In genomic region chr11:27473017-27473406, GRCh38 we compare ENCODE assay signal across 7 cellular contexts. TPM values are rescaled to one million over a fixed set of nuclear protein-coding genes. Genes with fewer than 3 reads are reported as not detected.
DNase-seq lines count a peak whose midpoint lies in the region; ATAC-seq lines count a peak whose summit lies in the region.

No MANE protein-coding gene starts in this region.

- H3K4me1 Mint-ChIP-seq in activated naive CD8-positive, alpha-beta T cell treated with anti-CD3 and anti-CD28 coated beads, Interleukin-2, amount 10 ng/mL, durations not matched to agents 7 days and 5 days = peaks cover 5% of the 10 kb centered on the region

- no peaks in the 10 kb centered on the region for H3K9me3 Mint-ChIP-seq in activated naive CD8-positive, alpha-beta T cell treated with anti-CD3 and anti-CD28 coated beads, Interleukin-2, amount 10 ng/mL, durations not matched to agents 7 days and 5 days

- no peaks in the 10 kb centered on the region for H3K79me2 ChIP-seq in Karpas-422 (ENCODE audit: low read length)

- POLR2A ChIA-PET in activated naive CD8-positive, alpha-beta T cell treated with anti-CD3 and anti-CD28 coated beads, Interleukin-2, amount 10 ng/mL, durations not matched to agents 7 days and 5 days (lab: Charles Lee) = no interaction called here

- H3K27me3 Mint-ChIP-seq in activated naive CD8-positive, alpha-beta T cell treated with anti-CD3 and anti-CD28 coated beads, Interleukin-2, amount 10 ng/mL, durations not matched to agents 7 days and 5 days = peaks cover 58% of the 10 kb centered on the region

- ATAC-seq in activated naive CD8-positive, alpha-beta T cell treated with anti-CD3 and anti-CD28 coated beads, Interleukin-2, amount 10 ng/mL, durations not matched to agents 7 days and 5 days (ENCODE audit: low read depth) = no peak
- ATAC-seq in GM21529 (IDR thresholded peaks at IDR 0.05; ENCODE audit: unreplicated experiment) = no peak

- H3K4me2 ChIP-seq in Karpas-422 (ENCODE audit: low read depth, low read length, poor library complexity, severe bottlenecking) = no peak overlapping the region

- no peaks in the 10 kb centered on the region for H3K9me2 ChIP-seq in Karpas-422 (replicated peaks; ENCODE audit: insufficient read depth, low read length)

- H3K4me3 ChIP-seq in iPS-18a (ENCODE audit: low read length) = peak overlapping the region; percentile 38
- peak overlapping the region in 6 of 7 experiments; percentile 65 to 91 (median 80) for H3K4me3 ChIP-seq in skin epidermis
- H3K4me3 ChIP-seq in Karpas-422 (ENCODE audit: low read length) = no peak overlapping the region

- DNase-seq in HT-29 (ENCODE audit: low spot score) = peak; percentile 59
- DNase-seq in activated naive CD8-positive, alpha-beta T cell treated with anti-CD3 and anti-CD28 coated beads, Interleukin-2, amount 10 ng/mL, durations not matched to agents 7 days and 5 days = no peak
- DNase-seq in stimulated activated CD4-positive, alpha-beta T cell treated with anti-CD3 and anti-CD28 coated beads, Interleukin-12 subunit alpha, Interleukin-12 subunit beta, amount 100 ng/mL, for 4 hours = no peak
- no peak for DNase-seq in Karpas-422

- no peaks in the 10 kb centered on the region for H3K36me3 ChIP-seq in iPS-18a (ENCODE audit: control insufficient read depth, low read depth, low read length)
- H3K36me3 ChIP-seq in Karpas-422 (ENCODE audit: insufficient read depth, low read length) = no peaks in the 10 kb centered on the region

- no peak overlapping the region for H3K9ac ChIP-seq in iPS-18a (ENCODE audit: low read length)
- H3K9ac ChIP-seq in Karpas-422 (ENCODE audit: low read length) = no peak overlapping the region

- H3K4me1 ChIP-seq in iPS-18a (ENCODE audit: control insufficient read depth, low read depth, low read length) (peaks cover 21% of the 10 kb centered on the region), Karpas-422 (ENCODE audit: low read length) (no peaks in the 10 kb centered on the region; the same call in 1 of the 2 replicates)

- no peaks in the 10 kb centered on the region for H4K20me1 ChIP-seq in Karpas-422 (ENCODE audit: insufficient read depth, low read depth, low read length)

- no peak overlapping the region for H3K27ac ChIP-seq in iPS-18a (ENCODE audit: low read length)
- H3K27ac ChIP-seq in skin epidermis = peak overlapping the region in 5 of 21 experiments; percentile 11 to 92 (median 27)
- no peak overlapping the region for H3K27ac ChIP-seq in Karpas-422 (ENCODE audit: low read length)

- H3K27me3 ChIP-seq in iPS-18a (ENCODE audit: control insufficient read depth, insufficient read depth, low read length) (no peaks in the 10 kb centered on the region), Karpas-422 (ENCODE audit: low read length) (no peaks in the 10 kb centered on the region)

- no peak overlapping the region for H2AFZ ChIP-seq in Karpas-422 (ENCODE audit: low read length)

- H3K4me3 Mint-ChIP-seq in activated naive CD8-positive, alpha-beta T cell treated with anti-CD3 and anti-CD28 coated beads, Interleukin-2, amount 10 ng/mL, durations not matched to agents 7 days and 5 days = peak overlapping the region; percentile 81

- H3K27ac Mint-ChIP-seq in activated naive CD8-positive, alpha-beta T cell treated with anti-CD3 and anti-CD28 coated beads, Interleukin-2, amount 10 ng/mL, durations not matched to agents 7 days and 5 days = no peak overlapping the region

- H3K9me3 ChIP-seq in iPS-18a (ENCODE audit: control insufficient read depth, low read depth, low read length) (no peaks in the 10 kb centered on the region), Karpas-422 (ENCODE audit: low read length) (no peaks in the 10 kb centered on the region)

- H3K36me3 Mint-ChIP-seq in activated naive CD8-positive, alpha-beta T cell treated with anti-CD3 and anti-CD28 coated beads, Interleukin-2, amount 10 ng/mL, durations not matched to agents 7 days and 5 days = peaks cover 2% of the 10 kb centered on the region

RNA-seq across cellular contexts. Expression of gene LGR4, which starts 0.4 kb away (rescaled TPM):
- 41.7 and 41.9 TPM in 2 replicates for total RNA-seq in HT-29 (2014; rRNA removed; shearing (Covaris generic))
- under 1 TPM; 0.11 to 0.22 TPM for total RNA-seq in activated naive CD8-positive, alpha-beta T cell treated with anti-CD3 and anti-CD28 coated beads, Interleukin-2, amount 10 ng/mL, durations not matched to agents 7 days and 5 days
- 0.04 TPM in 1 of 2 replicates, not detected in the other for total RNA-seq in Karpas-422 (2014; rRNA removed; shearing (Covaris generic); ENCODE audit: low replicate concordance)

RNA-seq across cellular contexts. Expression of gene LIN7C, which starts 33.6 kb away (rescaled TPM):
- 26.0 and 31.7 TPM in 2 replicates for total RNA-seq in HT-29 (2014; rRNA removed; shearing (Covaris generic))
- total RNA-seq in activated naive CD8-positive, alpha-beta T cell treated with anti-CD3 and anti-CD28 coated beads, Interleukin-2, amount 10 ng/mL, durations not matched to agents 7 days and 5 days = 10 to 100 TPM; 23.7 to 23.9 TPM
- total RNA-seq in Karpas-422 (2014; rRNA removed; shearing (Covaris generic); ENCODE audit: low replicate concordance) = 10.5 and 30.3 TPM in 2 replicates

Comparison
In these comparisons a context has a peak if more than half of its experiments do, and no peak if none do; other contexts are left out.
1. RNA of gene LGR4, which starts 0.4 kb away (total RNA-seq): 41.7 to 41.9 TPM in HT-29; 0.11 to 0.22 TPM in activated naive CD8-positive, alpha-beta T cell treated with anti-CD3 and anti-CD28 coated beads, Interleukin-2, amount 10 ng/mL, durations not matched to agents 7 days and 5 days and 0.04 TPM in Karpas-422; every median in the first group is over 10 times any median in the second.